Comparison of ENCODE assay signal across 1 cellular context in the genomic region with DNA sequence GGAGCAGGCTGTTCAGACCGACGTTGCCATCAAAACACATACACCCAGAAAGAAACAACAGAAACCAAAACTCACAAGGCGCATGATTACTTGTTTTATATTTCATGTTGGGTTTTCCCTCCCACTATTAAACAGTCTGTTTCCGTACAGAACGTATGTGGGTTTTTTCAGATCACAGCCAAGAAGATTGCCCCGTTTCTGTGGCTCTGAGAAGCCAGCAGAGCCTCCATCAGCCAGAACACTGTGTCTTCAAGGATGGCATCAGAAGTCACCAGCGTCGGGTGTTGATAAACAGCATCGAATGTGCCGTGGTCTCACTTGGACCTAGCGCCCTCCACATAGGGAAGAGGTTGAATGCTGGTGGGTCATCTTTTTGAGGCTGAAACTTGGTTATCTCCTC.
TF ChIP-seq lines count a peak whose summit lies in the region.

No MANE protein-coding gene starts in this region.

TF ChIP-seq in HepG2, 621 proteins besides CTCF, POLR2A, EP300 and RAD21:
- TF ChIP-seq MBNL3 (CRISPR knock-in tag; conservative IDR thresholded peaks at IDR 0.05) (no peak), AGO1 (IDR thresholded peaks at IDR 0.05; ENCODE audit: low read depth, low read length, poor library complexity, severe bottlenecking) (no peak), ZNF644 (CRISPR knock-in tag; IDR thresholded peaks at IDR 0.05; ENCODE audit: low read depth) (no peak), ZBTB8A (CRISPR knock-in tag; IDR thresholded peaks at IDR 0.05; ENCODE audit: borderline replicate concordance, low read depth) (no peak), GFI1 (CRISPR knock-in tag; IDR thresholded peaks at IDR 0.05; ENCODE audit: borderline replicate concordance) (no peak), MXD4 (CRISPR knock-in tag; IDR thresholded peaks at IDR 0.05) (no peak), BRCA1 (CRISPR knock-in tag; IDR thresholded peaks at IDR 0.05) (no peak), TAF15 (IDR thresholded peaks at IDR 0.05; ENCODE audit: low read depth, low read length, poor library complexity, severe bottlenecking) (no peak)
- TF ChIP-seq, protein P1, sequence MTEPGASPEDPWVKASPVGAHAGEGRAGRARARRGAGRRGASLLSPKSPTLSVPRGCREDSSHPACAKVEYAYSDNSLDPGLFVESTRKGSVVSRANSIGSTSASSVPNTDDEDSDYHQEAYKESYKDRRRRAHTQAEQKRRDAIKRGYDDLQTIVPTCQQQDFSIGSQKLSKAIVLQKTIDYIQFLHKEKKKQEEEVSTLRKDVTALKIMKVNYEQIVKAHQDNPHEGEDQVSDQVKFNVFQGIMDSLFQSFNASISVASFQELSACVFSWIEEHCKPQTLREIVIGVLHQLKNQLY (CRISPR knock-in tag; IDR thresholded peaks at IDR 0.05) = no peak
- TF ChIP-seq, protein P2, sequence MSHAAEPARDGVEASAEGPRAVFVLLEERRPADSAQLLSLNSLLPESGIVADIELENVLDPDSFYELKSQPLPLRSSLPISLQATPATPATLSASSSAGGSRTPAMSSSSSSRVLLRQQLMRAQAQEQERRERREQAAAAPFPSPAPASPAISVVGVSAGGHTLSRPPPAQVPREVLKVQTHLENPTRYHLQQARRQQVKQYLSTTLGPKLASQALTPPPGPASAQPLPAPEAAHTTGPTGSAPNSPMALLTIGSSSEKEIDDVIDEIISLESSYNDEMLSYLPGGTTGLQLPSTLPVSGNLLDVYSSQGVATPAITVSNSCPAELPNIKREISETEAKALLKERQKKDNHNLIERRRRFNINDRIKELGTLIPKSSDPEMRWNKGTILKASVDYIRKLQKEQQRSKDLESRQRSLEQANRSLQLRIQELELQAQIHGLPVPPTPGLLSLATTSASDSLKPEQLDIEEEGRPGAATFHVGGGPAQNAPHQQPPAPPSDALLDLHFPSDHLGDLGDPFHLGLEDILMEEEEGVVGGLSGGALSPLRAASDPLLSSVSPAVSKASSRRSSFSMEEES (CRISPR knock-in tag; IDR thresholded peaks at IDR 0.05) = no peak
- TF ChIP-seq, protein P3, sequence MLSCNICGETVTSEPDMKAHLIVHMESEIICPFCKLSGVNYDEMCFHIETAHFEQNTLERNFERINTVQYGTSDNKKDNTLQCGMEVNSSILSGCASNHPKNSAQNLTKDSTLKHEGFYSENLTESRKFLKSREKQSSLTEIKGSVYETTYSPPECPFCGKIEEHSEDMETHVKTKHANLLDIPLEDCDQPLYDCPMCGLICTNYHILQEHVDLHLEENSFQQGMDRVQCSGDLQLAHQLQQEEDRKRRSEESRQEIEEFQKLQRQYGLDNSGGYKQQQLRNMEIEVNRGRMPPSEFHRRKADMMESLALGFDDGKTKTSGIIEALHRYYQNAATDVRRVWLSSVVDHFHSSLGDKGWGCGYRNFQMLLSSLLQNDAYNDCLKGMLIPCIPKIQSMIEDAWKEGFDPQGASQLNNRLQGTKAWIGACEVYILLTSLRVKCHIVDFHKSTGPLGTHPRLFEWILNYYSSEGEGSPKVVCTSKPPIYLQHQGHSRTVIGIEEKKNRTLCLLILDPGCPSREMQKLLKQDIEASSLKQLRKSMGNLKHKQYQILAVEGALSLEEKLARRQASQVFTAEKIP (CRISPR knock-in tag; IDR thresholded peaks at IDR 0.05; ENCODE audit: borderline replicate concordance) = no peak
- TF ChIP-seq, protein P4, sequence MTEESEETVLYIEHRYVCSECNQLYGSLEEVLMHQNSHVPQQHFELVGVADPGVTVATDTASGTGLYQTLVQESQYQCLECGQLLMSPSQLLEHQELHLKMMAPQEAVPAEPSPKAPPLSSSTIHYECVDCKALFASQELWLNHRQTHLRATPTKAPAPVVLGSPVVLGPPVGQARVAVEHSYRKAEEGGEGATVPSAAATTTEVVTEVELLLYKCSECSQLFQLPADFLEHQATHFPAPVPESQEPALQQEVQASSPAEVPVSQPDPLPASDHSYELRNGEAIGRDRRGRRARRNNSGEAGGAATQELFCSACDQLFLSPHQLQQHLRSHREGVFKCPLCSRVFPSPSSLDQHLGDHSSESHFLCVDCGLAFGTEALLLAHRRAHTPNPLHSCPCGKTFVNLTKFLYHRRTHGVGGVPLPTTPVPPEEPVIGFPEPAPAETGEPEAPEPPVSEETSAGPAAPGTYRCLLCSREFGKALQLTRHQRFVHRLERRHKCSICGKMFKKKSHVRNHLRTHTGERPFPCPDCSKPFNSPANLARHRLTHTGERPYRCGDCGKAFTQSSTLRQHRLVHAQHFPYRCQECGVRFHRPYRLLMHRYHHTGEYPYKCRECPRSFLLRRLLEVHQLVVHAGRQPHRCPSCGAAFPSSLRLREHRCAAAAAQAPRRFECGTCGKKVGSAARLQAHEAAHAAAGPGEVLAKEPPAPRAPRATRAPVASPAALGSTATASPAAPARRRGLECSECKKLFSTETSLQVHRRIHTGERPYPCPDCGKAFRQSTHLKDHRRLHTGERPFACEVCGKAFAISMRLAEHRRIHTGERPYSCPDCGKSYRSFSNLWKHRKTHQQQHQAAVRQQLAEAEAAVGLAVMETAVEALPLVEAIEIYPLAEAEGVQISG (CRISPR knock-in tag; IDR thresholded peaks at IDR 0.05) = no peak
- TF ChIP-seq, protein P5, sequence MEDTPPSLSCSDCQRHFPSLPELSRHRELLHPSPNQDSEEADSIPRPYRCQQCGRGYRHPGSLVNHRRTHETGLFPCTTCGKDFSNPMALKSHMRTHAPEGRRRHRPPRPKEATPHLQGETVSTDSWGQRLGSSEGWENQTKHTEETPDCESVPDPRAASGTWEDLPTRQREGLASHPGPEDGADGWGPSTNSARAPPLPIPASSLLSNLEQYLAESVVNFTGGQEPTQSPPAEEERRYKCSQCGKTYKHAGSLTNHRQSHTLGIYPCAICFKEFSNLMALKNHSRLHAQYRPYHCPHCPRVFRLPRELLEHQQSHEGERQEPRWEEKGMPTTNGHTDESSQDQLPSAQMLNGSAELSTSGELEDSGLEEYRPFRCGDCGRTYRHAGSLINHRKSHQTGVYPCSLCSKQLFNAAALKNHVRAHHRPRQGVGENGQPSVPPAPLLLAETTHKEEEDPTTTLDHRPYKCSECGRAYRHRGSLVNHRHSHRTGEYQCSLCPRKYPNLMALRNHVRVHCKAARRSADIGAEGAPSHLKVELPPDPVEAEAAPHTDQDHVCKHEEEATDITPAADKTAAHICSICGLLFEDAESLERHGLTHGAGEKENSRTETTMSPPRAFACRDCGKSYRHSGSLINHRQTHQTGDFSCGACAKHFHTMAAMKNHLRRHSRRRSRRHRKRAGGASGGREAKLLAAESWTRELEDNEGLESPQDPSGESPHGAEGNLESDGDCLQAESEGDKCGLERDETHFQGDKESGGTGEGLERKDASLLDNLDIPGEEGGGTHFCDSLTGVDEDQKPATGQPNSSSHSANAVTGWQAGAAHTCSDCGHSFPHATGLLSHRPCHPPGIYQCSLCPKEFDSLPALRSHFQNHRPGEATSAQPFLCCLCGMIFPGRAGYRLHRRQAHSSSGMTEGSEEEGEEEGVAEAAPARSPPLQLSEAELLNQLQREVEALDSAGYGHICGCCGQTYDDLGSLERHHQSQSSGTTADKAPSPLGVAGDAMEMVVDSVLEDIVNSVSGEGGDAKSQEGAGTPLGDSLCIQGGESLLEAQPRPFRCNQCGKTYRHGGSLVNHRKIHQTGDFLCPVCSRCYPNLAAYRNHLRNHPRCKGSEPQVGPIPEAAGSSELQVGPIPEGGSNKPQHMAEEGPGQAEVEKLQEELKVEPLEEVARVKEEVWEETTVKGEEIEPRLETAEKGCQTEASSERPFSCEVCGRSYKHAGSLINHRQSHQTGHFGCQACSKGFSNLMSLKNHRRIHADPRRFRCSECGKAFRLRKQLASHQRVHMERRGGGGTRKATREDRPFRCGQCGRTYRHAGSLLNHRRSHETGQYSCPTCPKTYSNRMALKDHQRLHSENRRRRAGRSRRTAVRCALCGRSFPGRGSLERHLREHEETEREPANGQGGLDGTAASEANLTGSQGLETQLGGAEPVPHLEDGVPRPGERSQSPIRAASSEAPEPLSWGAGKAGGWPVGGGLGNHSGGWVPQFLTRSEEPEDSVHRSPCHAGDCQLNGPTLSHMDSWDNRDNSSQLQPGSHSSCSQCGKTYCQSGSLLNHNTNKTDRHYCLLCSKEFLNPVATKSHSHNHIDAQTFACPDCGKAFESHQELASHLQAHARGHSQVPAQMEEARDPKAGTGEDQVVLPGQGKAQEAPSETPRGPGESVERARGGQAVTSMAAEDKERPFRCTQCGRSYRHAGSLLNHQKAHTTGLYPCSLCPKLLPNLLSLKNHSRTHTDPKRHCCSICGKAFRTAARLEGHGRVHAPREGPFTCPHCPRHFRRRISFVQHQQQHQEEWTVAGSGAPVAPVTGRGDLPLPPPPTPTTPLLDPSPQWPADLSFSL (CRISPR knock-in tag; IDR thresholded peaks at IDR 0.05) = no peak
